ENCODE assay signal across 9 cellular contexts in genomic region chr6:24743265-24743943, GRCh38. TPM values are rescaled to one million over a fixed set of nuclear protein-coding genes. Genes with fewer than 3 reads are reported as not detected.
DNase-seq lines count a peak whose midpoint lies in the region; ATAC-seq and TF ChIP-seq lines count a peak whose summit lies in the region.
"Had no signal": no experiment of that assay in that cellular context is flagged by ENCODE, and none has a peak within 500 bp of the region (broad histone marks: within the 10 kb centered on the region; RNA-seq: fewer than 3 reads in every experiment).

No MANE protein-coding gene starts in this region.

- no peaks in the 10 kb centered on the region for H3K27me3 Mint-ChIP-seq in activated T-cell treated with anti-CD3 and anti-CD28 coated beads, Interleukin-2, amount 50 U/mL, for 72 hours (ENCODE audit: low read depth)

- TF ChIP-seq CTCF in GM10266 (IDR thresholded peaks at IDR 0.05; ENCODE audit: control insufficient read depth, insufficient read depth, low read depth, missing control alignments) = no peak

- peaks cover 2 to 3% of the 10 kb centered on the region in 2 donors for H3K9me3 Mint-ChIP-seq in activated T-cell treated with anti-CD3 and anti-CD28 coated beads, Interleukin-2, amount 50 U/mL, for 72 hours

- H3K4me3 Mint-ChIP-seq in activated T-cell treated with anti-CD3 and anti-CD28 coated beads, Interleukin-2, amount 50 U/mL, for 72 hours = peak overlapping the region; percentile 65 to 80

- H3K4me1 Mint-ChIP-seq in activated T-cell treated with anti-CD3 and anti-CD28 coated beads, Interleukin-2, amount 50 U/mL, for 72 hours (ENCODE audit: low read depth) = peaks cover 34% of the 10 kb centered on the region

- peak overlapping the region; percentile 83 for H3K27ac Mint-ChIP-seq in activated T-cell treated with anti-CD3 and anti-CD28 coated beads, Interleukin-2, amount 50 U/mL, for 72 hours

- ATAC-seq in GM21576 (IDR thresholded peaks at IDR 0.05; ENCODE audit: unreplicated experiment) = peak; percentile 82
- ATAC-seq in activated T-cell treated with anti-CD3 and anti-CD28 coated beads, Interleukin-2, amount 50 U/mL, for 72 hours (replicated peaks in 1 of 2) = peak; percentile 93 to 95

- peaks cover 0 to 3% of the 10 kb centered on the region in 2 donors for H3K36me3 Mint-ChIP-seq in activated T-cell treated with anti-CD3 and anti-CD28 coated beads, Interleukin-2, amount 50 U/mL, for 72 hours (ENCODE audit: insufficient read depth in 2 of 2)

- DNase-seq in GM10266 (ENCODE audit: extremely low spot score) = peak; percentile 35
- DNase-seq in HT-29 (ENCODE audit: low spot score) = peak; percentile 76
- DNase-seq in activated T-cell treated with anti-CD3 and anti-CD28 coated beads, Interleukin-2, amount 50 U/mL, for 72 hours = peak; percentile 38 to 47
- DNase-seq in hepatic stellate cell (ENCODE audit: low spot score) = peak; percentile 78
- DNase-seq in stimulated activated CD8-positive, alpha-beta memory T cell treated with anti-CD3 and anti-CD28 coated beads, Interleukin-4, amount 100 ng/mL, for 48 hours = peak; percentile 35
- DNase-seq in NCI-H1092 (lab: John Stamatoyannopoulos, UW) = no peak
- DNase-seq in NCI-H1436 treated with DMSO at 0.1 percent for 48 hours (lab: John Stamatoyannopoulos, UW) = no peak

RNA-seq across cellular contexts. Expression of gene C6orf62, which starts 24.4 kb away (rescaled TPM):
- 50.6 and 52.4 TPM in 2 replicates for total RNA-seq in HT-29 (2014; rRNA removed; shearing (Covaris generic))
- 100 to 1,000 TPM; 181 to 194 TPM for total RNA-seq in activated T-cell treated with anti-CD3 and anti-CD28 coated beads, Interleukin-2, amount 50 U/mL, for 72 hours

RNA-seq across cellular contexts. Expression of gene GMNN, which starts 31.3 kb away (rescaled TPM):
- 43.3 and 47.5 TPM in 2 replicates for total RNA-seq in HT-29 (2014; rRNA removed; shearing (Covaris generic))
- 10 to 100 TPM; 50.8 to 58.5 TPM for total RNA-seq in activated T-cell treated with anti-CD3 and anti-CD28 coated beads, Interleukin-2, amount 50 U/mL, for 72 hours

RNA-seq across cellular contexts. Expression of gene ARMH2, which starts 55.3 kb away (rescaled TPM):
- total RNA-seq in HT-29 (2014; rRNA removed; shearing (Covaris generic)) = not detected in 2 replicates
- total RNA-seq in activated T-cell treated with anti-CD3 and anti-CD28 coated beads, Interleukin-2, amount 50 U/mL, for 72 hours = not detected
- total RNA-seq: subcutaneous adipose tissue had no signal

Comparison
In these comparisons a context has a peak if more than half of its experiments do, and no peak if none do; other contexts are left out.
1. DNase-seq: peak in GM10266 (single experiment), HT-29 (single experiment), activated T-cell treated with anti-CD3 and anti-CD28 coated beads, Interleukin-2, amount 50 U/mL, for 72 hours (2 of 2), hepatic stellate cell (single experiment) and stimulated activated CD8-positive, alpha-beta memory T cell treated with anti-CD3 and anti-CD28 coated beads, Interleukin-4, amount 100 ng/mL, for 48 hours (single experiment); none in NCI-H1092 (single experiment) and NCI-H1436 treated with DMSO at 0.1 percent for 48 hours (single experiment).